11 cellular contexts compared by ENCODE assay signal in the genomic region with DNA sequence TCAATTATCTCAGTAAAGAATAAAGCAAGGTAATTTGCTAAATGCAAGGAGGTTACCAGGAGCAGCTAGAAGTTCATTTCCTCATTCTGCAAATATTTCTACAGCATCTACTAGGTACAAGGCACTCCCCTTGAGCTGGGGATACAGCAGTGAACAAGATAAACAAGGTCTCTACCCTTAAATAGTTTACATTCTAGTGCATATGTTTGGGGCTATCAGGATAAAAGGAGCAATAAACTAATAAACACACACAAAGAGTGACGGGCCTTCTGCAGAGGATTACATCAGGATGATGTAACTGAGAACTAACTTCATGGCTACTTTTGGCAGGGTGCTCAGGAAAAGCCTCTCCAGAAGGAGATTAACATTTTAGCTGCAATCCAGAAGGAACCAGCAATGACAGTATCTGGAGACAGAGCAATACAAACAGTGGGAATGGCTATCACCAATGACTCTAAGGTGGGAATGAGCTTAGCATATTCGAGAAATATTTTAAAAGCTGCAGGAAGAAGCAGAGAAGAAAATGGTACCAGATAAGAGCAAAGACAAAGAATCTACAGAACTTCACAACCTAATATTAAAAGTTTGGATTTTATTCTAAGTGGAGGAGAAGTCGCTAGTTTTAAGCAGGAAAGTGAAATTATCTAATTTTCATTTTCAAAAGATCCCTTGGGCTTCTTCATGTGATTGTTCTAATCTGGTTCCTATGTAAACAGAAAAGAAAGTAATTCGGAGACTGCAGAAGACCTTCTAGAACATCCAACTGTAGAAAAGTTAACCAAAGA. TPM values are rescaled to one million over a fixed set of nuclear protein-coding genes. Genes with fewer than 3 reads are reported as not detected.
DNase-seq lines count a peak whose midpoint lies in the region; ATAC-seq and TF ChIP-seq lines count a peak whose summit lies in the region.
"Had no signal": no experiment of that assay in that cellular context is flagged by ENCODE, and none has a peak within 500 bp of the region (broad histone marks: within the 10 kb centered on the region; RNA-seq: fewer than 3 reads in every experiment).

No MANE protein-coding gene starts in this region.

- H3K27ac Mint-ChIP-seq in WTC11 (peak overlapping the region; percentile 30; the same call in 1 of the 2 replicates), T-helper 17 cell (no peak overlapping the region)
- H3K27ac Mint-ChIP-seq: CD8-positive, alpha-beta T cell had no signal

- no peak overlapping the region for H3K4me3 ChIP-seq in hepatocyte

- ATAC-seq in Right ventricle myocardium inferior (peak; percentile 86), WTC11 (no peak), T-helper 17 cell (no peak)
- ATAC-seq: CD8-positive, alpha-beta T cell had no signal

- H3K27me3 Mint-ChIP-seq in WTC11 (ENCODE audit: low read depth): no peaks in the 10 kb centered on the region
- H3K27me3 Mint-ChIP-seq in T-helper 17 cell: no peaks in the 10 kb centered on the region

- no peaks in the 10 kb centered on the region for H3K27me3 ChIP-seq in hepatocyte

- peak overlapping the region; percentile 12 for H3K4me2 ChIP-seq in hepatocyte

- no peaks in the 10 kb centered on the region for H3K9me2 ChIP-seq in hepatocyte (replicated peaks; ENCODE audit: insufficient read depth)

- H3K36me3 Mint-ChIP-seq in WTC11 (peaks cover 22% of the 10 kb centered on the region), T-helper 17 cell (ENCODE audit: low read depth) (peaks cover 5% of the 10 kb centered on the region)

- intact Hi-C loops in Right ventricle myocardium inferior (cut with DNase I) (no loop called here), cardiac septum (cut with DNase I) (no loop called here)

- no peak for DNase-seq in Right ventricle myocardium inferior (ENCODE audit: missing footprints)
- DNase-seq in cardiac septum (ENCODE audit: low spot score): no peak
- no peak for DNase-seq in WTC11 (ENCODE audit: low spot score)
- peak; percentile 26 for DNase-seq in hepatocyte (ENCODE audit: low spot score)
- no peak for DNase-seq in effector CD8-positive, alpha-beta T cell (lab: John Stamatoyannopoulos, UW)
- no peak for DNase-seq in T-helper 17 cell
- no peak for DNase-seq in stimulated activated CD4-positive, alpha-beta T cell treated with anti-CD3 and anti-CD28 coated beads, Interleukin-4, amount 100 ng/mL, for 1 hour
- DNase-seq in stimulated activated CD4-positive, alpha-beta T cell treated with anti-CD3 and anti-CD28 coated beads, Interleukin-2, amount 100 ng/mL, for 48 hours: no peak
- DNase-seq: activated effector memory CD4-positive, alpha-beta T cell treated with Interleukin-2 at 50 U/mL for 16 hours; CD8-positive, alpha-beta T cell; stimulated activated CD4-positive, alpha-beta T cell treated with anti-CD3 and anti-CD28 coated beads, Interleukin-12 subunit alpha, Interleukin-12 subunit beta, amount 100 ng/mL, for 4 hours had no signal

- H3K27ac ChIP-seq in hepatocyte: peak overlapping the region; percentile 69

- H3K9me3 ChIP-seq in hepatocyte (ENCODE audit: low read depth): no peaks in the 10 kb centered on the region
- no peaks in the 10 kb centered on the region for H3K9me3 ChIP-seq in T-helper 17 cell (ENCODE audit: control insufficient read depth, low read length, poor library complexity, severe bottlenecking)

- H3K4me3 Mint-ChIP-seq in WTC11: no peak overlapping the region
- no peak overlapping the region for H3K4me3 Mint-ChIP-seq in T-helper 17 cell
- H3K4me3 Mint-ChIP-seq: CD8-positive, alpha-beta T cell had no signal

- H2AFZ ChIP-seq in hepatocyte: no peak overlapping the region

- WGBS in hepatocyte (ENCODE audit: low lambda C conversion rate, missing lambda C conversion rate): 64% methylated on average over 4 of the region's 4 CpGs

- H3K36me3 ChIP-seq in hepatocyte (replicated peaks; ENCODE audit: insufficient read depth, low read depth): no peaks in the 10 kb centered on the region

- POLR2A ChIA-PET in WTC11 (lab: Charles Lee): interaction anchor here (0.6 kb wide), 1 partner anchor 9 kb away, joined by 3 read pairs; no protein-coding TSS in a partner anchor

- peaks cover 14% of the 10 kb centered on the region for H3K4me1 ChIP-seq in hepatocyte (ENCODE audit: insufficient read depth)

- CTCF ChIA-PET in WTC11 (lab: Charles Lee): interaction anchor here (1.6 kb wide), 1 partner anchor 9 kb away, joined by 4 read pairs; no protein-coding TSS in a partner anchor

- H3K79me2 ChIP-seq in hepatocyte: peaks cover 88% of the 10 kb centered on the region

- peaks cover 61% of the 10 kb centered on the region for H4K20me1 ChIP-seq in hepatocyte (ENCODE audit: insufficient read depth, poor library complexity, severe bottlenecking)

- H3K9me3 Mint-ChIP-seq in WTC11: no peaks in the 10 kb centered on the region
- H3K9me3 Mint-ChIP-seq: CD8-positive, alpha-beta T cell had no signal

- peaks cover 36% of the 10 kb centered on the region for H3K4me1 Mint-ChIP-seq in WTC11
- H3K4me1 Mint-ChIP-seq in T-helper 17 cell: peaks cover 39% of the 10 kb centered on the region

- TF ChIP-seq CTCF in WTC11 (IDR thresholded peaks at IDR 0.05): no peak
- no peak for TF ChIP-seq CTCF in hepatocyte (IDR thresholded peaks at IDR 0.05; ENCODE audit: poor library complexity)

TF ChIP-seq in WTC11, 78 proteins besides CTCF, POLR2A, EP300 and RAD21 (continues in another document):
- TF ChIP-seq, protein P1, sequence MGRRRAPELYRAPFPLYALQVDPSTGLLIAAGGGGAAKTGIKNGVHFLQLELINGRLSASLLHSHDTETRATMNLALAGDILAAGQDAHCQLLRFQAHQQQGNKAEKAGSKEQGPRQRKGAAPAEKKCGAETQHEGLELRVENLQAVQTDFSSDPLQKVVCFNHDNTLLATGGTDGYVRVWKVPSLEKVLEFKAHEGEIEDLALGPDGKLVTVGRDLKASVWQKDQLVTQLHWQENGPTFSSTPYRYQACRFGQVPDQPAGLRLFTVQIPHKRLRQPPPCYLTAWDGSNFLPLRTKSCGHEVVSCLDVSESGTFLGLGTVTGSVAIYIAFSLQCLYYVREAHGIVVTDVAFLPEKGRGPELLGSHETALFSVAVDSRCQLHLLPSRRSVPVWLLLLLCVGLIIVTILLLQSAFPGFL (CRISPR knock-in tag; IDR thresholded peaks at IDR 0.05; ENCODE audit: borderline replicate concordance): no peak
- TF ChIP-seq NFATC4 (CRISPR knock-in tag; IDR thresholded peaks at IDR 0.05) (no peak), NR1H2 (CRISPR knock-in tag; IDR thresholded peaks at IDR 0.05) (no peak), ZNF416 (CRISPR knock-in tag; IDR thresholded peaks at IDR 0.05) (no peak), NR2C2 (CRISPR knock-in tag; IDR thresholded peaks at IDR 0.05) (no peak), FOXP1 (CRISPR knock-in tag; IDR thresholded peaks at IDR 0.05; ENCODE audit: borderline replicate concordance) (no peak)
- TF ChIP-seq, protein P2, sequence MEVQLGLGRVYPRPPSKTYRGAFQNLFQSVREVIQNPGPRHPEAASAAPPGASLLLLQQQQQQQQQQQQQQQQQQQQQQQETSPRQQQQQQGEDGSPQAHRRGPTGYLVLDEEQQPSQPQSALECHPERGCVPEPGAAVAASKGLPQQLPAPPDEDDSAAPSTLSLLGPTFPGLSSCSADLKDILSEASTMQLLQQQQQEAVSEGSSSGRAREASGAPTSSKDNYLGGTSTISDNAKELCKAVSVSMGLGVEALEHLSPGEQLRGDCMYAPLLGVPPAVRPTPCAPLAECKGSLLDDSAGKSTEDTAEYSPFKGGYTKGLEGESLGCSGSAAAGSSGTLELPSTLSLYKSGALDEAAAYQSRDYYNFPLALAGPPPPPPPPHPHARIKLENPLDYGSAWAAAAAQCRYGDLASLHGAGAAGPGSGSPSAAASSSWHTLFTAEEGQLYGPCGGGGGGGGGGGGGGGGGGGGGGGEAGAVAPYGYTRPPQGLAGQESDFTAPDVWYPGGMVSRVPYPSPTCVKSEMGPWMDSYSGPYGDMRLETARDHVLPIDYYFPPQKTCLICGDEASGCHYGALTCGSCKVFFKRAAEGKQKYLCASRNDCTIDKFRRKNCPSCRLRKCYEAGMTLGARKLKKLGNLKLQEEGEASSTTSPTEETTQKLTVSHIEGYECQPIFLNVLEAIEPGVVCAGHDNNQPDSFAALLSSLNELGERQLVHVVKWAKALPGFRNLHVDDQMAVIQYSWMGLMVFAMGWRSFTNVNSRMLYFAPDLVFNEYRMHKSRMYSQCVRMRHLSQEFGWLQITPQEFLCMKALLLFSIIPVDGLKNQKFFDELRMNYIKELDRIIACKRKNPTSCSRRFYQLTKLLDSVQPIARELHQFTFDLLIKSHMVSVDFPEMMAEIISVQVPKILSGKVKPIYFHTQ (CRISPR knock-in tag; IDR thresholded peaks at IDR 0.05): no peak
- TF ChIP-seq, protein P3, sequence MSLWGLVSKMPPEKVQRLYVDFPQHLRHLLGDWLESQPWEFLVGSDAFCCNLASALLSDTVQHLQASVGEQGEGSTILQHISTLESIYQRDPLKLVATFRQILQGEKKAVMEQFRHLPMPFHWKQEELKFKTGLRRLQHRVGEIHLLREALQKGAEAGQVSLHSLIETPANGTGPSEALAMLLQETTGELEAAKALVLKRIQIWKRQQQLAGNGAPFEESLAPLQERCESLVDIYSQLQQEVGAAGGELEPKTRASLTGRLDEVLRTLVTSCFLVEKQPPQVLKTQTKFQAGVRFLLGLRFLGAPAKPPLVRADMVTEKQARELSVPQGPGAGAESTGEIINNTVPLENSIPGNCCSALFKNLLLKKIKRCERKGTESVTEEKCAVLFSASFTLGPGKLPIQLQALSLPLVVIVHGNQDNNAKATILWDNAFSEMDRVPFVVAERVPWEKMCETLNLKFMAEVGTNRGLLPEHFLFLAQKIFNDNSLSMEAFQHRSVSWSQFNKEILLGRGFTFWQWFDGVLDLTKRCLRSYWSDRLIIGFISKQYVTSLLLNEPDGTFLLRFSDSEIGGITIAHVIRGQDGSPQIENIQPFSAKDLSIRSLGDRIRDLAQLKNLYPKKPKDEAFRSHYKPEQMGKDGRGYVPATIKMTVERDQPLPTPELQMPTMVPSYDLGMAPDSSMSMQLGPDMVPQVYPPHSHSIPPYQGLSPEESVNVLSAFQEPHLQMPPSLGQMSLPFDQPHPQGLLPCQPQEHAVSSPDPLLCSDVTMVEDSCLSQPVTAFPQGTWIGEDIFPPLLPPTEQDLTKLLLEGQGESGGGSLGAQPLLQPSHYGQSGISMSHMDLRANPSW (CRISPR knock-in tag; conservative IDR thresholded peaks at IDR 0.05; ENCODE audit: low read depth): no peak

RNA-seq across cellular contexts. Expression of gene TP53BP2, which starts 25.8 kb away (rescaled TPM):
- total RNA-seq in Right ventricle myocardium inferior: 18.7 TPM
- total RNA-seq in cardiac septum: 24.9 TPM
- 39.3 to 42.7 TPM (median 41.4 TPM) in 3 replicates for total RNA-seq in WTC11 (2021)
- total RNA-seq in hepatocyte: 53.0 and 57.8 TPM in 2 replicates
- polyA plus RNA-seq in hepatocyte: 27.5 and 31.6 TPM in 2 replicates
- 100 to 1,000 TPM in 1 of 2 donors, 10 to 100 TPM in 1; 97.6 to 136 TPM for total RNA-seq in T-helper 17 cell
